9 cellular contexts compared by ENCODE assay signal in genomic region chr4:119113033-119113655, GRCh38. TPM values are rescaled to one million over a fixed set of nuclear protein-coding genes. Genes with fewer than 3 reads are reported as not detected.
DNase-seq lines count a peak whose midpoint lies in the region; ATAC-seq and TF ChIP-seq lines count a peak whose summit lies in the region.
"Had no signal": no experiment of that assay in that cellular context is flagged by ENCODE, and none has a peak within 500 bp of the region (broad histone marks: within the 10 kb centered on the region; RNA-seq: fewer than 3 reads in every experiment).

No MANE protein-coding gene starts in this region.

- 0 out of 2 replicates have a peak, but pooled peaks cover 6% of the 10 kb centered on the region for H3K4me1 ChIP-seq in MM.1S (ENCODE audit: low read length)
- H3K4me1 ChIP-seq in mammary epithelial cell (ENCODE audit: insufficient read depth, low read length) = peaks cover 7% of the 10 kb centered on the region

- no peaks in the 10 kb centered on the region for H3K36me3 ChIP-seq in MM.1S (replicated peaks; ENCODE audit: insufficient read depth, low read length)
- no peaks in the 10 kb centered on the region for H3K36me3 ChIP-seq in mammary epithelial cell (ENCODE audit: insufficient read depth, low read length)
- H3K36me3 ChIP-seq: adrenal gland had no signal

- H3K4me3 ChIP-seq in MM.1S (ENCODE audit: low read length) (no peak overlapping the region), mammary epithelial cell (replicated peaks in 1 of 3; ENCODE audit: insufficient read depth in 1 of 3, low read depth in 2 of 3, low read length in 3 of 3) (peak overlapping the region in 1 of 3 experiments; percentile 32)
- H3K4me3 ChIP-seq: adrenal gland had no signal

- H4K20me1 ChIP-seq in MM.1S (ENCODE audit: insufficient read depth, low read length) (no peaks in the 10 kb centered on the region), mammary epithelial cell (ENCODE audit: insufficient read depth, low read length) (no peaks in the 10 kb centered on the region)

- dilution Hi-C loops in mammary epithelial cell (cut with HindIII; ENCODE audit: low sequenced_read_pairs) = no loop called here

- no TSS peak for BruUV-seq in mammary epithelial cell (replicated peaks; lab: Mats Ljungman, UMichigan)

- H3K9ac ChIP-seq in MM.1S (ENCODE audit: low read length) (no peak overlapping the region), mammary epithelial cell (ENCODE audit: insufficient read depth, low read length) (no peak overlapping the region)

- in situ Hi-C loops in mammary epithelial cell (cut with MboI; ENCODE audit: low sequenced_read_pairs in 2 of 2) = no loop called here

- H3K79me2 ChIP-seq in MM.1S (ENCODE audit: low read length) = no peaks in the 10 kb centered on the region
- no peaks in the 10 kb centered on the region for H3K79me2 ChIP-seq in mammary epithelial cell (ENCODE audit: insufficient read depth, low read length)

- no peak for TF ChIP-seq CTCF in AG09319 (IDR thresholded peaks at IDR 0.05; ENCODE audit: low read depth, low read length)
- TF ChIP-seq CTCF in MM.1S (IDR thresholded peaks at IDR 0.05; ENCODE audit: low read length) = no peak
- no peak for TF ChIP-seq CTCF in mammary epithelial cell (conservative IDR thresholded peaks at IDR 0.05 in 1 of 2, IDR thresholded peaks at IDR 0.05 in 1 of 2; ENCODE audit: extremely low read depth in 1 of 2, insufficient read depth in 1 of 2, low read depth in 1 of 2, low read length in 2 of 2)

- no peaks in the 10 kb centered on the region for H3K9me3 ChIP-seq in MM.1S (replicated peaks; ENCODE audit: insufficient read depth, low read length)
- H3K9me3 ChIP-seq in mammary epithelial cell (replicated peaks; ENCODE audit: insufficient read depth, low read length) = no peaks in the 10 kb centered on the region
- H3K9me3 ChIP-seq: adrenal gland had no signal

- peak; percentile 57 for DNase-seq in AG09319 (ENCODE audit: extremely low read depth, low read depth)
- no peak for DNase-seq in MM.1S
- DNase-seq in mammary epithelial cell = peak; percentile 85
- peak; percentile 50 to 96 for DNase-seq in lung microvascular endothelial cell (ENCODE audit: low read depth in 2 of 2)
- DNase-seq in NCI-H1694 treated with DMSO at 0.1 percent for 48 hours (lab: John Stamatoyannopoulos, UW) = no peak
- no peak for DNase-seq in stimulated activated CD4-positive, alpha-beta T cell treated with anti-CD3 and anti-CD28 coated beads, Interleukin-1b, Interleukin-23, amount 100 ng/mL, for 48 hours
- DNase-seq: adrenal gland had no signal

- no peaks in the 10 kb centered on the region for H3K27me3 ChIP-seq in MM.1S (replicated peaks; ENCODE audit: insufficient read depth, low read length)
- H3K27me3 ChIP-seq in mammary epithelial cell (ENCODE audit: insufficient read depth, low read length) = no peaks in the 10 kb centered on the region
- H3K27me3 ChIP-seq: adrenal gland had no signal

- CTCF ChIA-PET in mammary epithelial cell (lab: Charles Lee; ENCODE audit: low non-redundant PET) = no interaction called here

- H3F3A ChIP-seq in MM.1S (ENCODE audit: insufficient read depth, low read length) = no peaks in the 10 kb centered on the region

- H3K4me2 ChIP-seq in MM.1S (ENCODE audit: low read depth, low read length) (no peak overlapping the region), mammary epithelial cell (ENCODE audit: insufficient read depth, low read depth, low read length) (peak overlapping the region; percentile 74)

- H3K27ac ChIP-seq in MM.1S (ENCODE audit: low read length) (no peak overlapping the region), mammary epithelial cell (ENCODE audit: insufficient read depth, low read depth, low read length) (peak overlapping the region; percentile 73)

- no peaks in the 10 kb centered on the region for H3K9me2 ChIP-seq in MM.1S (replicated peaks; ENCODE audit: insufficient read depth, low read length)

- no peak for ATAC-seq in HG02938 (IDR thresholded peaks at IDR 0.05; ENCODE audit: unreplicated experiment)
- ATAC-seq in HG03175 (IDR thresholded peaks at IDR 0.05; ENCODE audit: unreplicated experiment) = no peak

- intact Hi-C loops in mammary epithelial cell (cut with micrococcal nuclease) = no loop called here

- 0 out of 2 replicates have a peak overlapping the region, but pooled peaks have one; percentile 4 for H2AFZ ChIP-seq in MM.1S (ENCODE audit: low read length)
- H2AFZ ChIP-seq in mammary epithelial cell (ENCODE audit: low read depth, low read length) = peak overlapping the region; percentile 78

RNA-seq across cellular contexts. Expression of gene MYOZ2, which starts 22.5 kb away (rescaled TPM):
- total RNA-seq in mammary epithelial cell (not detected), lung microvascular endothelial cell (under 0.01 TPM in 1 of 2 replicates, not detected in the other)
- polyA plus RNA-seq in mammary epithelial cell = not detected
- polyA minus RNA-seq in mammary epithelial cell = not detected

Comparison
In these comparisons a context has a peak if more than half of its experiments do, and no peak if none do; other contexts are left out.
1. DNase-seq: peak in AG09319 (single experiment), mammary epithelial cell (single experiment) and lung microvascular endothelial cell (2 of 2); none in MM.1S (single experiment), NCI-H1694 treated with DMSO at 0.1 percent for 48 hours (single experiment) and stimulated activated CD4-positive, alpha-beta T cell treated with anti-CD3 and anti-CD28 coated beads, Interleukin-1b, Interleukin-23, amount 100 ng/mL, for 48 hours (single experiment).